In genomic region chr1:87135313-87135712, GRCh38 we compare ENCODE assay signal across 22 cellular contexts.
"Had no signal": no experiment of that assay in that cellular context is flagged by ENCODE, and none has a peak within 500 bp of the region (broad histone marks: within the 10 kb centered on the region; RNA-seq: fewer than 3 reads in every experiment).

No MANE protein-coding gene starts in this region.

- H3K36me3 ChIP-seq: brain microvascular endothelial cell, esophagus squamous epithelium, lower lobe of right lung, neutrophil, upper lobe of left lung, WERI-Rb-1 had no signal

- H3K36me3 Mint-ChIP-seq: activated CD4-positive, alpha-beta memory T cell treated with anti-CD3 and anti-CD28 coated beads for 36 hours; activated CD8-positive, alpha-beta memory T cell treated with anti-CD3 and anti-CD28 coated beads, Interleukin-2, amount 10 ng/mL, durations not matched to agents 7 days and 5 days; activated naive CD4-positive, alpha-beta T cell treated with anti-CD3 and anti-CD28 coated beads, Interleukin-2, amount 50 U/mL, for 24 hours; naive thymus-derived CD4-positive, alpha-beta T cell had no signal

- H3K27me3 ChIP-seq: brain microvascular endothelial cell, testis had no signal

- H3K4me3 ChIP-seq: esophagus squamous epithelium, lower lobe of right lung, testis, upper lobe of left lung had no signal

- H3K27ac Mint-ChIP-seq: activated CD4-positive, alpha-beta memory T cell treated with anti-CD3 and anti-CD28 coated beads for 36 hours; activated CD4-positive, alpha-beta T cell treated with anti-CD3 and anti-CD28 coated beads for 36 hours; activated CD8-positive, alpha-beta memory T cell treated with anti-CD3 and anti-CD28 coated beads, Interleukin-2, amount 10 ng/mL, durations not matched to agents 7 days and 5 days; activated naive CD4-positive, alpha-beta T cell treated with anti-CD3 and anti-CD28 coated beads, Interleukin-2, amount 50 U/mL, for 24 hours; activated T-cell treated with anti-CD3 and anti-CD28 coated beads, Interleukin-2, amount 50 U/mL, for 24 hours; naive thymus-derived CD4-positive, alpha-beta T cell; progenitor cell of endocrine pancreas; T-helper 17 cell had no signal

- H3K9me3 Mint-ChIP-seq: activated CD4-positive, alpha-beta memory T cell treated with anti-CD3 and anti-CD28 coated beads for 36 hours; activated naive CD4-positive, alpha-beta T cell treated with anti-CD3 and anti-CD28 coated beads, Interleukin-2, amount 50 U/mL, for 24 hours; activated T-cell treated with anti-CD3 and anti-CD28 coated beads, Interleukin-2, amount 50 U/mL, for 24 hours; naive thymus-derived CD4-positive, alpha-beta T cell had no signal

- H3K9me3 ChIP-seq: esophagus squamous epithelium, lower lobe of right lung, neutrophil, testis, upper lobe of left lung had no signal

- H3K27ac ChIP-seq: brain microvascular endothelial cell, lower lobe of right lung, neutrophil, testis, upper lobe of left lung, WERI-Rb-1 had no signal

- H3K4me3 Mint-ChIP-seq: activated CD4-positive, alpha-beta memory T cell treated with anti-CD3 and anti-CD28 coated beads for 36 hours; activated CD4-positive, alpha-beta T cell treated with anti-CD3 and anti-CD28 coated beads for 36 hours; activated CD8-positive, alpha-beta memory T cell treated with anti-CD3 and anti-CD28 coated beads, Interleukin-2, amount 10 ng/mL, durations not matched to agents 7 days and 5 days; activated naive CD4-positive, alpha-beta T cell treated with anti-CD3 and anti-CD28 coated beads, Interleukin-2, amount 50 U/mL, for 24 hours; activated T-cell treated with anti-CD3 and anti-CD28 coated beads, Interleukin-2, amount 50 U/mL, for 24 hours; naive thymus-derived CD4-positive, alpha-beta T cell; T-helper 17 cell had no signal

- DNase-seq: activated CD4-positive, alpha-beta memory T cell treated with anti-CD3 and anti-CD28 coated beads for 36 hours; activated CD4-positive, alpha-beta T cell treated with anti-CD3 and anti-CD28 coated beads for 36 hours; activated CD8-positive, alpha-beta memory T cell treated with anti-CD3 and anti-CD28 coated beads, Interleukin-2, amount 10 ng/mL, durations not matched to agents 7 days and 5 days; activated effector memory CD4-positive, alpha-beta T cell treated with Interleukin-2 at 50 U/mL for 16 hours; activated T-cell treated with anti-CD3 and anti-CD28 coated beads, Interleukin-2, amount 50 U/mL, for 24 hours; brain microvascular endothelial cell; cortex of kidney; effector CD8-positive, alpha-beta T cell; esophagus squamous epithelium; glutamatergic neuron; lower lobe of right lung; naive thymus-derived CD4-positive, alpha-beta T cell; stimulated activated CD4-positive, alpha-beta T cell treated with anti-CD3 and anti-CD28 coated beads, Interleukin-4, amount 100 ng/mL, for 4 hours; stimulated activated CD8-positive, alpha-beta memory T cell treated with anti-CD3 and anti-CD28 coated beads, Interleukin-4, amount 100 ng/mL, for 48 hours; stimulated activated naive CD4-positive, alpha-beta T cell treated with Interleukin-2 at 50 U/mL for 16 hours; T-helper 17 cell; WERI-Rb-1 had no signal

- ATAC-seq: activated CD4-positive, alpha-beta T cell treated with anti-CD3 and anti-CD28 coated beads for 36 hours; activated CD8-positive, alpha-beta memory T cell treated with anti-CD3 and anti-CD28 coated beads, Interleukin-2, amount 10 ng/mL, durations not matched to agents 7 days and 5 days; lower lobe of right lung; naive thymus-derived CD4-positive, alpha-beta T cell; T-helper 17 cell had no signal
